In the genomic region with DNA sequence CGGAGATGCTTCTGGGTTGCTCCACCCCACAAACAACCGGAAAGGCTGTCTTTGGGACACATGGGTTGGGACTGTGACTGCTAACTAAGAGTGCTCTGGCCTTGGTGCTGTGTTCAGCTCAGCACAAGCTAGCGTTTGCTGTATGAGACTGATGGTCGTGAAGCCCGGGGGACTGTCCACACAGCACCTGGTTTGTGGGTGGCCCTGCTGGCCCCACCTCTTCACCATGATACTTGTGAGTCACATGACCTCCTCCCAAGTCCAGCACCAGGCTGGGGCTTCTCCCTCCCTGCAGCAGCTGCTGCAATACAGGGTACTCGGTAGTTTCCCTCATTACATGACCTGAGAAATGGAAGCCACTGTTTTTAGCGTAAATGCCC, we compare ENCODE assay signal across 14 cellular contexts.
DNase-seq lines count a peak whose midpoint lies in the region; FAIRE-seq and TF ChIP-seq lines count a peak whose summit lies in the region.
"Had no signal": no experiment of that assay in that cellular context is flagged by ENCODE, and none has a peak within 500 bp of the region (broad histone marks: within the 10 kb centered on the region; RNA-seq: fewer than 3 reads in every experiment).

No MANE protein-coding gene starts in this region.

- H3K79me1 ChIP-seq in neuronal stem cell (ENCODE audit: low read depth, low read length), result no peaks in the 10 kb centered on the region

- no peak overlapping the region for H3K18ac ChIP-seq in neuronal stem cell (ENCODE audit: low read length)

- no peak overlapping the region for H2BK120ac ChIP-seq in neuronal stem cell (ENCODE audit: low read depth, low read length)

- no peak overlapping the region for H2BK12ac ChIP-seq in neuronal stem cell (ENCODE audit: low read length)

- H3K36me3 ChIP-seq in Loucy (ENCODE audit: insufficient read depth, low read length), result peaks cover 4% of the 10 kb centered on the region; the same call in 1 of the 2 replicates
- H3K36me3 ChIP-seq in neuronal stem cell (replicated peaks in 1 of 2; ENCODE audit: control insufficient read depth in 2 of 2, insufficient read depth in 2 of 2, low read length in 2 of 2), result no peaks in the 10 kb centered on the region
- H3K36me3 ChIP-seq: neutrophil, SJSA1 had no signal

- H3K4ac ChIP-seq in neuronal stem cell (ENCODE audit: low read length), result no peak overlapping the region

- H2AFZ ChIP-seq in Loucy (ENCODE audit: low read length) (no peak overlapping the region), neuronal stem cell (ENCODE audit: low read length) (peak overlapping the region; percentile 44)

- no peak overlapping the region for H4K91ac ChIP-seq in neuronal stem cell (ENCODE audit: low read depth, low read length, poor library complexity)

- peak overlapping the region; percentile 38 for H3K4me3 ChIP-seq in Loucy (ENCODE audit: low read length, poor library complexity, severe bottlenecking)
- no peak overlapping the region for H3K4me3 ChIP-seq in neuronal stem cell (ENCODE audit: low read length in 2 of 2)
- H3K4me3 ChIP-seq: SJSA1 had no signal

- H2BK5ac ChIP-seq in neuronal stem cell (ENCODE audit: low read length), result peak overlapping the region; percentile 10

- H3K79me2 ChIP-seq in Loucy (ENCODE audit: insufficient read depth, low read length), result peaks cover 3% of the 10 kb centered on the region; the same call in 1 of the 2 replicates

- no peak for FAIRE-seq in GM12892 (lab: Jason Lieb, UNC)
- FAIRE-seq: urothelium cell line had no signal

- H4K20me1 ChIP-seq in Loucy (ENCODE audit: insufficient read depth, low read length, poor library complexity, severe bottlenecking), result no peaks in the 10 kb centered on the region

- no peaks in the 10 kb centered on the region for H3K9me2 ChIP-seq in Loucy (replicated peaks; ENCODE audit: low read depth, low read length)

- peak overlapping the region; percentile 72 for H3K4me2 ChIP-seq in Loucy (ENCODE audit: low read depth, low read length, poor library complexity, severe bottlenecking)
- H3K4me2 ChIP-seq in neuronal stem cell (ENCODE audit: insufficient read depth, low read length, poor library complexity, severe bottlenecking), result no peak overlapping the region

- peak overlapping the region; percentile 75 for H3K9ac ChIP-seq in Loucy (ENCODE audit: low read depth, low read length, poor library complexity, severe bottlenecking)
- H3K9ac ChIP-seq in neuronal stem cell (ENCODE audit: low read depth, low read length, poor library complexity), result no peak overlapping the region

- TF ChIP-seq POLR2A in GM12892 (IDR thresholded peaks at IDR 0.05; ENCODE audit: low read depth, low read length), result no peak

- WGBS in neuronal stem cell (ENCODE audit: extremely low coverage in 2 of 2, insufficient read length in 2 of 2, insufficient replicate concordance in 1 of 2), 2 donors, result no CpG with 5 or more reads among the region's 7 CpGs

- H2AK5ac ChIP-seq in neuronal stem cell (ENCODE audit: low read depth, low read length), result peak overlapping the region; percentile 20

- H3K14ac ChIP-seq in neuronal stem cell (ENCODE audit: low read length), result no peak overlapping the region

- H2BK15ac ChIP-seq in neuronal stem cell (ENCODE audit: low read length), result no peak overlapping the region

- H3K27ac ChIP-seq in neuronal stem cell (replicated peaks; ENCODE audit: low read length), result no peak overlapping the region
- H3K27ac ChIP-seq: neutrophil, SJSA1 had no signal

- H3K23ac ChIP-seq in neuronal stem cell (ENCODE audit: low read depth, low read length, poor library complexity), result no peak overlapping the region

- H3F3A ChIP-seq in Loucy (ENCODE audit: low read depth), result peaks cover 3% of the 10 kb centered on the region; the same call in 1 of the 2 replicates

- peaks cover 12% of the 10 kb centered on the region; the same call in 1 of the 2 replicates for H3K9me3 ChIP-seq in Loucy (ENCODE audit: insufficient read depth, low read depth, low read length)
- H3K9me3 ChIP-seq in neuronal stem cell (replicated peaks in 1 of 2; ENCODE audit: control insufficient read depth in 2 of 2, insufficient read depth in 1 of 2, low read depth in 1 of 2, low read length in 2 of 2), result peaks cover 9 to 22% of the 10 kb centered on the region in 2 donors
- H3K9me3 ChIP-seq: neutrophil had no signal

- H3K27me3 ChIP-seq in Loucy (ENCODE audit: insufficient read depth, low read length, poor library complexity, severe bottlenecking) (no peaks in the 10 kb centered on the region), neuronal stem cell (ENCODE audit: control insufficient read depth in 3 of 3, insufficient read depth in 3 of 3, low read depth in 1 of 3, low read length in 3 of 3) (no peaks in the 10 kb centered on the region)
- H3K27me3 ChIP-seq: neutrophil, SJSA1 had no signal

- H3K4me1 ChIP-seq in Loucy (ENCODE audit: insufficient read depth, low read length, poor library complexity, severe bottlenecking) (peaks cover 37% of the 10 kb centered on the region), neuronal stem cell (ENCODE audit: control insufficient read depth in 2 of 2, insufficient read depth in 1 of 2, low read depth in 1 of 2, low read length in 2 of 2) (peaks cover 0 to 18% of the 10 kb centered on the region in 2 donors)

- no peak for TF ChIP-seq CTCF in GM20000 (IDR thresholded peaks at IDR 0.05; ENCODE audit: extremely low read depth, missing control alignments)
- TF ChIP-seq CTCF in Loucy (conservative IDR thresholded peaks at IDR 0.05; ENCODE audit: low read length), result no peak

- no peak overlapping the region for H4K8ac ChIP-seq in neuronal stem cell (ENCODE audit: low read depth, low read length)

- DNase-seq in GM20000 (ENCODE audit: low spot score) (peak; percentile 25), amniotic epithelial cell (ENCODE audit: low read depth) (peak; percentile 46), neuronal stem cell (ENCODE audit: low spot score) (no peak), GM12892 (ENCODE audit: insufficient read length) (no peak), DMS53 (lab: John Stamatoyannopoulos, UW) (no peak)
- DNase-seq in activated T-cell treated with anti-CD3 and anti-CD28 coated beads, Interleukin-2, amount 50 U/mL, for 48 hours, result no peak
- DNase-seq: activated CD4-positive, alpha-beta T cell treated with anti-CD3 and anti-CD28 coated beads for 1 hour; Caco-2; NCI-H446 treated with DMSO at 0.1 percent for 48 hours; stimulated activated CD4-positive, alpha-beta T cell treated with anti-CD3 and anti-CD28 coated beads, Interleukin-2, amount 100 ng/mL, for 48 hours had no signal

Comparison
In these comparisons a context has a peak if more than half of its experiments do, and no peak if none do; other contexts are left out.
1. DNase-seq: peak in GM20000 (single experiment) and amniotic epithelial cell (single experiment); none in neuronal stem cell (single experiment), activated T-cell treated with anti-CD3 and anti-CD28 coated beads, Interleukin-2, amount 50 U/mL, for 48 hours (0 of 2), GM12892 (single experiment) and DMS53 (single experiment).